ENCODE assay signal across 15 cellular contexts in genomic region chr9:89635816-89636215, GRCh38. TPM values are rescaled to one million over a fixed set of nuclear protein-coding genes. Genes with fewer than 3 reads are reported as not detected.
A peak's percentile ranks its signal among the peaks of the same experiment; 100 is the strongest.
DNase-seq lines count a peak whose midpoint lies in the region; ATAC-seq and TF ChIP-seq lines count a peak whose summit lies in the region.
"Had no signal": no experiment of that assay in that cellular context is flagged by ENCODE, and none has a peak within 500 bp of the region (broad histone marks: within the 10 kb centered on the region; RNA-seq: fewer than 3 reads in every experiment).

No MANE protein-coding gene starts in this region.

- no peaks in the 10 kb centered on the region for H3K27me3 ChIP-seq in mammary epithelial cell (ENCODE audit: insufficient read depth, low read length)
- peaks cover 2% of the 10 kb centered on the region for H3K27me3 ChIP-seq in kidney epithelial cell (ENCODE audit: control insufficient read depth, insufficient read depth, low read length)
- no peaks in the 10 kb centered on the region for H3K27me3 ChIP-seq in vagina
- H3K27me3 ChIP-seq: spleen, stomach had no signal

- no peak for TF ChIP-seq POLR2A in vagina (IDR thresholded peaks at IDR 0.05)

- BruUV-seq in mammary epithelial cell (replicated peaks; lab: Mats Ljungman, UMichigan) (no TSS peak), MCF 10A (replicated peaks; lab: Mats Ljungman, UMichigan) (no TSS peak)

- POLR2A ChIA-PET in MCF 10A (lab: Yijun Ruan, JAX) = interaction anchor here (0.9 to 2.2 kb wide), 5 partner anchors 16 to 50 kb away, joined by 3 to 8 read pairs (median 3); partner anchors contain the start of gene GADD45G
- POLR2A ChIA-PET in RWPE1 (lab: Yijun Ruan, JAX; ENCODE audit: low non-redundant PET) = no interaction called here

- no peak overlapping the region for H3K27ac Mint-ChIP-seq in MCF 10A (ENCODE audit: low read depth, unreplicated experiment)
- H3K27ac Mint-ChIP-seq: activated CD8-positive, alpha-beta memory T cell treated with anti-CD3 and anti-CD28 coated beads, Interleukin-2, amount 10 ng/mL, durations not matched to agents 7 days and 5 days had no signal

- H3K9ac ChIP-seq in mammary epithelial cell (ENCODE audit: insufficient read depth, low read length) = no peak overlapping the region

- H3K79me2 ChIP-seq in mammary epithelial cell (ENCODE audit: insufficient read depth, low read length) = no peaks in the 10 kb centered on the region

- no peaks in the 10 kb centered on the region for H4K20me1 ChIP-seq in mammary epithelial cell (ENCODE audit: insufficient read depth, low read length)

- WGBS in mammary epithelial cell (ENCODE audit: low coverage, missing lambda C conversion rate) = 69% methylated on average over 5 of the region's 5 CpGs

- H2AFZ ChIP-seq in mammary epithelial cell (ENCODE audit: low read depth, low read length) = no peak overlapping the region

- CTCF ChIA-PET in mammary epithelial cell (lab: Charles Lee; ENCODE audit: low non-redundant PET) (no interaction called here), MCF 10A (lab: Yijun Ruan, JAX) (interaction anchor here (0.7 to 1.5 kb wide), 5 partner anchors 27 to 181 kb away, joined by 3 to 4 read pairs (median 3); no protein-coding TSS in a partner anchor), RWPE1 (lab: Yijun Ruan, JAX) (no interaction called here)

- no peak for ATAC-seq in left ventricle myocardium superior
- ATAC-seq: activated CD8-positive, alpha-beta memory T cell treated with anti-CD3 and anti-CD28 coated beads, Interleukin-2, amount 10 ng/mL, durations not matched to agents 7 days and 5 days had no signal

- DNase-seq in mammary epithelial cell = peak; percentile 37
- DNase-seq in MCF 10A (ENCODE audit: unreplicated experiment) = no peak
- peak; percentile 17 for DNase-seq in RWPE1 (ENCODE audit: low spot score)
- peak; percentile 54 for DNase-seq in kidney epithelial cell (ENCODE audit: low read depth)
- no peak for DNase-seq in vagina (ENCODE audit: extremely low spot score in 2 of 2)
- no peak for DNase-seq in left ventricle myocardium superior
- no peak for DNase-seq in activated CD4-positive, alpha-beta T cell treated with anti-CD3 and anti-CD28 coated beads for 48 hours
- DNase-seq in foreskin fibroblast = no peak
- DNase-seq: activated CD8-positive, alpha-beta memory T cell treated with anti-CD3 and anti-CD28 coated beads, Interleukin-2, amount 10 ng/mL, durations not matched to agents 7 days and 5 days; activated gamma-delta T cell; effector CD4-positive, alpha-beta T cell had no signal

- dilution Hi-C loops in mammary epithelial cell (cut with HindIII; ENCODE audit: low sequenced_read_pairs) = loop anchor here (10.0 kb wide), 1 partner anchor 139 kb away; no protein-coding TSS in a partner anchor

- no peaks in the 10 kb centered on the region for H3K9me3 Mint-ChIP-seq in MCF 10A (ENCODE audit: unreplicated experiment)

- H3K4me1 Mint-ChIP-seq in MCF 10A (ENCODE audit: insufficient read depth, unreplicated experiment) = peaks cover 24% of the 10 kb centered on the region
- H3K4me1 Mint-ChIP-seq: activated CD8-positive, alpha-beta memory T cell treated with anti-CD3 and anti-CD28 coated beads, Interleukin-2, amount 10 ng/mL, durations not matched to agents 7 days and 5 days had no signal

- H3K27me3 Mint-ChIP-seq in MCF 10A (ENCODE audit: insufficient read depth, unreplicated experiment) = no peaks in the 10 kb centered on the region

- H3K4me3 Mint-ChIP-seq in MCF 10A (ENCODE audit: unreplicated experiment) = no peak overlapping the region
- H3K4me3 Mint-ChIP-seq: activated CD8-positive, alpha-beta memory T cell treated with anti-CD3 and anti-CD28 coated beads, Interleukin-2, amount 10 ng/mL, durations not matched to agents 7 days and 5 days had no signal

- intact Hi-C loops in mammary epithelial cell (cut with micrococcal nuclease) (no loop called here), MCF 10A (cut with micrococcal nuclease) (loop anchor here (1.0 kb wide), 1 partner anchor 30 kb away; no protein-coding TSS in a partner anchor), vagina (cut with DNase I) (no loop called here), left ventricle myocardium superior (cut with micrococcal nuclease) (no loop called here)

- H3K36me3 Mint-ChIP-seq in MCF 10A (ENCODE audit: insufficient read depth, unreplicated experiment) = no peaks in the 10 kb centered on the region
- H3K36me3 Mint-ChIP-seq: activated CD8-positive, alpha-beta memory T cell treated with anti-CD3 and anti-CD28 coated beads, Interleukin-2, amount 10 ng/mL, durations not matched to agents 7 days and 5 days had no signal

- TF ChIP-seq CTCF in mammary epithelial cell (conservative IDR thresholded peaks at IDR 0.05 in 1 of 2, IDR thresholded peaks at IDR 0.05 in 1 of 2; ENCODE audit: extremely low read depth in 1 of 2, insufficient read depth in 1 of 2, low read depth in 1 of 2, low read length in 2 of 2) (no peak), MCF 10A (IDR thresholded peaks at IDR 0.05; ENCODE audit: unreplicated experiment) (no peak), RWPE1 (conservative IDR thresholded peaks at IDR 0.05; ENCODE audit: low read depth) (no peak), kidney epithelial cell (IDR thresholded peaks at IDR 0.05; ENCODE audit: insufficient read depth, low read length, poor library complexity, severe bottlenecking) (no peak), vagina (IDR thresholded peaks at IDR 0.05) (no peak), foreskin fibroblast (IDR thresholded peaks at IDR 0.05; ENCODE audit: low read depth, low read length) (no peak)

- H3K4me1 ChIP-seq in mammary epithelial cell (ENCODE audit: insufficient read depth, low read length) = peaks cover 19% of the 10 kb centered on the region
- peaks cover 52% of the 10 kb centered on the region for H3K4me1 ChIP-seq in vagina

- H3K4me2 ChIP-seq in mammary epithelial cell (ENCODE audit: insufficient read depth, low read depth, low read length) = peak overlapping the region; percentile 50

- H3K9me3 ChIP-seq in mammary epithelial cell (replicated peaks; ENCODE audit: insufficient read depth, low read length) (no peaks in the 10 kb centered on the region), vagina (no peaks in the 10 kb centered on the region)
- H3K9me3 ChIP-seq: spleen, stomach had no signal

- no peak overlapping the region for H3K27ac ChIP-seq in mammary epithelial cell (ENCODE audit: insufficient read depth, low read depth, low read length)
- no peak overlapping the region; the same call in 1 of the 2 replicates for H3K27ac ChIP-seq in RWPE1
- H3K27ac ChIP-seq in vagina = peak overlapping the region; percentile 34
- H3K27ac ChIP-seq: spleen, VCaP had no signal

- H3K4me3 ChIP-seq in mammary epithelial cell (replicated peaks in 1 of 3; ENCODE audit: insufficient read depth in 1 of 3, low read depth in 2 of 3, low read length in 3 of 3) (no peak overlapping the region), kidney epithelial cell (ENCODE audit: low read depth, low read length) (no peak overlapping the region), vagina (no peak overlapping the region), foreskin fibroblast (ENCODE audit: low read depth in 1 of 2, low read length in 2 of 2) (no peak overlapping the region)
- H3K4me3 ChIP-seq: spleen, stomach had no signal

- in situ Hi-C loops in mammary epithelial cell (cut with MboI; ENCODE audit: low sequenced_read_pairs in 2 of 2) = no loop called here

- H3K36me3 ChIP-seq in mammary epithelial cell (ENCODE audit: insufficient read depth, low read length) = no peaks in the 10 kb centered on the region
- no peaks in the 10 kb centered on the region for H3K36me3 ChIP-seq in kidney epithelial cell (ENCODE audit: control insufficient read depth, insufficient read depth, low read length)
- H3K36me3 ChIP-seq in vagina = no peaks in the 10 kb centered on the region
- H3K36me3 ChIP-seq: spleen, stomach had no signal

RNA-seq across cellular contexts. Expression of gene GADD45G, which starts 31.0 kb away (rescaled TPM):
- total RNA-seq in mammary epithelial cell (1 to 10 TPM in 1 of 2 donors, not detected in 1; 1.0 TPM), MCF 10A (2022) (0.69 TPM in 1 of 2 replicates, not detected in the other), kidney epithelial cell (0.41 and 2.2 TPM in 2 replicates), vagina (16.2 TPM), left ventricle myocardium superior (54.0 TPM)
- 0.08 TPM for polyA plus RNA-seq in mammary epithelial cell
- polyA minus RNA-seq in mammary epithelial cell = not detected
- total RNA-seq: SK-MEL-5 had no signal

Comparison
In these comparisons a context has a peak if more than half of its experiments do, and no peak if none do; other contexts are left out.
1. DNase-seq: peak in mammary epithelial cell (single experiment), RWPE1 (single experiment) and kidney epithelial cell (single experiment); none in MCF 10A (single experiment), vagina (0 of 2), left ventricle myocardium superior (single experiment), activated CD4-positive, alpha-beta T cell treated with anti-CD3 and anti-CD28 coated beads for 48 hours (single experiment) and foreskin fibroblast (0 of 2).